In genomic region chr20:47360489-47361267, GRCh38 we compare ENCODE assay signal across 1 cellular context.
TF ChIP-seq lines count a peak whose summit lies in the region.

No MANE protein-coding gene starts in this region.

TF ChIP-seq in HepG2, 621 proteins besides CTCF, POLR2A, EP300 and RAD21 (continued from another document and continues in another):
- TF ChIP-seq NFAT5 (CRISPR knock-in tag; IDR thresholded peaks at IDR 0.05): peak; percentile 76
- TF ChIP-seq MXD3 (CRISPR knock-in tag; IDR thresholded peaks at IDR 0.05): peak; percentile 84
- no peak; the same call in 1 of the 2 replicates for TF ChIP-seq ZFP36L2 (CRISPR knock-in tag; IDR thresholded peaks at IDR 0.05)
- no peak for TF ChIP-seq ZMAT5 (CRISPR knock-in tag; IDR thresholded peaks at IDR 0.05; ENCODE audit: borderline replicate concordance, low read depth)
- peak; percentile 71 for TF ChIP-seq NFYB (CRISPR knock-in tag; IDR thresholded peaks at IDR 0.05)
- TF ChIP-seq MIER3 (CRISPR knock-in tag; IDR thresholded peaks at IDR 0.05; ENCODE audit: borderline replicate concordance): peak; percentile 59; the same call in 1 of the 2 replicates
- peak; percentile 81 for TF ChIP-seq TARDBP (CRISPR knock-in tag; IDR thresholded peaks at IDR 0.05)
- 0 out of 2 replicates have a peak, but pooled peaks have one; percentile 42 for TF ChIP-seq KDM1A (CRISPR knock-in tag; IDR thresholded peaks at IDR 0.05)
- no peak for TF ChIP-seq EHMT2 (IDR thresholded peaks at IDR 0.05; ENCODE audit: borderline replicate concordance, low read depth, low read length)
- TF ChIP-seq TFDP1 (CRISPR knock-in tag; IDR thresholded peaks at IDR 0.05; ENCODE audit: borderline replicate concordance): peak; percentile 44; the same call in 1 of the 2 replicates
- no peak for TF ChIP-seq ZKSCAN8 (CRISPR knock-in tag; IDR thresholded peaks at IDR 0.05; ENCODE audit: borderline replicate concordance)
- TF ChIP-seq ZBTB4 (CRISPR knock-in tag; IDR thresholded peaks at IDR 0.05; ENCODE audit: borderline replicate concordance): peak; percentile 86
- TF ChIP-seq ZBTB49 (CRISPR knock-in tag; IDR thresholded peaks at IDR 0.05; ENCODE audit: borderline replicate concordance): peak; percentile 86; the same call in 1 of the 2 replicates
- TF ChIP-seq ZNF530 (CRISPR knock-in tag; IDR thresholded peaks at IDR 0.05; ENCODE audit: low read depth): no peak
- peak; percentile 99 for TF ChIP-seq ZNF687 (CRISPR knock-in tag; IDR thresholded peaks at IDR 0.05)
- TF ChIP-seq YY1 (IDR thresholded peaks at IDR 0.05; ENCODE audit: insufficient read depth, insufficient replicate concordance, low read depth, low read length): peak; percentile 74
- TF ChIP-seq NR2F1 (CRISPR knock-in tag; IDR thresholded peaks at IDR 0.05): no peak
- TF ChIP-seq PBX3 (CRISPR knock-in tag; IDR thresholded peaks at IDR 0.05; ENCODE audit: borderline replicate concordance): peak; percentile 23; the same call in 1 of the 2 replicates
- TF ChIP-seq ZNF563 (CRISPR knock-in tag; IDR thresholded peaks at IDR 0.05): no peak; the same call in 1 of the 2 replicates
- TF ChIP-seq SRSF4 (IDR thresholded peaks at IDR 0.05; ENCODE audit: low read depth, low read length, poor library complexity, severe bottlenecking): no peak
- TF ChIP-seq NFE2L1 (CRISPR knock-in tag; IDR thresholded peaks at IDR 0.05; ENCODE audit: borderline replicate concordance): no peak
- no peak for TF ChIP-seq ZNF318 (CRISPR knock-in tag; IDR thresholded peaks at IDR 0.05)
